In the genomic region with DNA sequence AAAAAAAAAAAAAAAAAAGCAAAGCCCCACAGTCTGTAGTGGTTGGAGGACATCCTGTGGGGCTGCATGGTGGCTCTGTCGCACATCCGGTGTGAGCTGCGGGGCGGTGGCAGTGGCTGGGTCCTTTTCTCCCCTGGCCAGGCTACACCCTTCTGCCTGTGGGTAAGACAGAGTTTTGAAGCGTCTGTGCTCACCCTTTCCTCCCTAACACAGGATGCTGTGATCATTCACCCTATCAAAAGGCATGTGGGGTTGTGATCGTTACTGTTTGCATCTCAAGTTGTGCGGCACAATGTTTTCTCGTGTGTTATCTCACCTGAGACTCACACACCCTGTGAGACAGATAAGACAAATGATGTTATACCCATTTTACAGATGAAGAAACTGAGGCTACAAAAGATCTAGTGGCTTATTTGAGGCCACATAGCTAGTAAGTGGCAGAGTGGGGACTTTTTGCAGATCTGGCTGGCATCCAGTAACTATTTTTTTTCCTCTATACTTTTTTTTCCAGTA, we compare ENCODE assay signal across 9 cellular contexts. TPM values are rescaled to one million over a fixed set of nuclear protein-coding genes. Genes with fewer than 3 reads are reported as not detected.
DNase-seq lines count a peak whose midpoint lies in the region.
"Had no signal": no experiment of that assay in that cellular context is flagged by ENCODE, and none has a peak within 500 bp of the region (broad histone marks: within the 10 kb centered on the region; RNA-seq: fewer than 3 reads in every experiment).

No MANE protein-coding gene starts in this region.

- H3K14ac ChIP-seq in neuronal stem cell (ENCODE audit: low read length): no peak overlapping the region

- H4K8ac ChIP-seq in neuronal stem cell (ENCODE audit: low read depth, low read length): no peak overlapping the region

- H3K23ac ChIP-seq in neuronal stem cell (ENCODE audit: low read depth, low read length, poor library complexity): no peak overlapping the region

- peaks cover 1% of the 10 kb centered on the region for H3K36me3 Mint-ChIP-seq in IgD-negative memory B cell

- H3K18ac ChIP-seq in neuronal stem cell (ENCODE audit: low read length): no peak overlapping the region

- no peaks in the 10 kb centered on the region for H3K36me3 ChIP-seq in neuronal stem cell (replicated peaks in 1 of 2; ENCODE audit: control insufficient read depth in 2 of 2, insufficient read depth in 2 of 2, low read length in 2 of 2)
- H3K36me3 ChIP-seq: thoracic aorta had no signal

- H3K4me3 Mint-ChIP-seq in IgD-negative memory B cell: peak overlapping the region in 3 of 4 donors; percentile 67 to 85 (median 77)

- H3K4me1 Mint-ChIP-seq in IgD-negative memory B cell: peaks cover 51 to 65% (median 57%) of the 10 kb centered on the region in 3 donors

- peaks cover 0 to 3% of the 10 kb centered on the region in 2 donors for H3K4me1 ChIP-seq in neuronal stem cell (ENCODE audit: control insufficient read depth in 2 of 2, insufficient read depth in 1 of 2, low read depth in 1 of 2, low read length in 2 of 2)

- no CpG with 5 or more reads among the region's 8 CpGs for WGBS in neuronal stem cell (ENCODE audit: extremely low coverage in 2 of 2, insufficient read length in 2 of 2, insufficient replicate concordance in 1 of 2), 2 donors

- H2BK12ac ChIP-seq in neuronal stem cell (ENCODE audit: low read length): no peak overlapping the region

- H2BK120ac ChIP-seq in neuronal stem cell (ENCODE audit: low read depth, low read length): no peak overlapping the region

- H3K79me1 ChIP-seq in neuronal stem cell (ENCODE audit: low read depth, low read length): no peaks in the 10 kb centered on the region

- H3K27me3 Mint-ChIP-seq in IgD-negative memory B cell: no peaks in the 10 kb centered on the region

- DNase-seq in stimulated activated CD4-positive, alpha-beta T cell treated with anti-CD3 and anti-CD28 coated beads, Interleukin-1b, Interleukin-23, amount 100 ng/mL, for 48 hours: peak; percentile 78
- DNase-seq in stimulated activated CD4-positive, alpha-beta T cell treated with anti-CD3 and anti-CD28 coated beads, Interleukin-2, amount 100 ng/mL, for 48 hours: no peak
- peak; percentile 77 for DNase-seq in activated gamma-delta T cell treated with anti-CD3 and anti-CD28 coated beads, Interleukin-2, amount 50 U/mL, for 16 hours (ENCODE audit: low read depth)
- DNase-seq in stimulated activated CD8-positive, alpha-beta memory T cell treated with anti-CD3 and anti-CD28 coated beads, Interleukin-7, amount 100 ng/mL, for 4 hours (ENCODE audit: low read depth in 2 of 2): peak; percentile 70 to 74
- DNase-seq in kidney tubule cell (ENCODE audit: low spot score) (no peak), NCI-H82 (lab: John Stamatoyannopoulos, UW) (no peak), neuronal stem cell (ENCODE audit: low spot score) (no peak)

- no peaks in the 10 kb centered on the region for H3K9me3 Mint-ChIP-seq in IgD-negative memory B cell

- no peak overlapping the region for H3K4ac ChIP-seq in neuronal stem cell (ENCODE audit: low read length)

- H2BK5ac ChIP-seq in neuronal stem cell (ENCODE audit: low read length): no peak overlapping the region

- H3K27me3 ChIP-seq in neuronal stem cell (ENCODE audit: control insufficient read depth in 3 of 3, insufficient read depth in 3 of 3, low read depth in 1 of 3, low read length in 3 of 3): no peaks in the 10 kb centered on the region

- H3K4me2 ChIP-seq in neuronal stem cell (ENCODE audit: insufficient read depth, low read length, poor library complexity, severe bottlenecking): no peak overlapping the region

- no peak overlapping the region for H2AK5ac ChIP-seq in neuronal stem cell (ENCODE audit: low read depth, low read length)

- peak overlapping the region; percentile 88 to 98 (median 94) for H3K27ac Mint-ChIP-seq in IgD-negative memory B cell

- H3K27ac ChIP-seq in neuronal stem cell (replicated peaks; ENCODE audit: low read length): no peak overlapping the region

- peaks cover 3% of the 10 kb centered on the region in 2 donors for H3K9me3 ChIP-seq in neuronal stem cell (replicated peaks in 1 of 2; ENCODE audit: control insufficient read depth in 2 of 2, insufficient read depth in 1 of 2, low read depth in 1 of 2, low read length in 2 of 2)
- H3K9me3 ChIP-seq: thoracic aorta had no signal

- H3K4me3 ChIP-seq in neuronal stem cell (ENCODE audit: low read length in 2 of 2): no peak overlapping the region
- H3K4me3 ChIP-seq: thoracic aorta had no signal

- no peak overlapping the region for H2AFZ ChIP-seq in neuronal stem cell (ENCODE audit: low read length)

- H4K91ac ChIP-seq in neuronal stem cell (ENCODE audit: low read depth, low read length, poor library complexity): no peak overlapping the region

- no peak overlapping the region for H3K9ac ChIP-seq in neuronal stem cell (ENCODE audit: low read depth, low read length, poor library complexity)

- H2BK15ac ChIP-seq in neuronal stem cell (ENCODE audit: low read length): no peak overlapping the region

RNA-seq across cellular contexts. Expression of gene IRF1, which starts 17.5 kb away (rescaled TPM):
- 207 TPM for polyA plus RNA-seq in IgD-negative memory B cell
- polyA plus RNA-seq in neuronal stem cell (2013, experiment 1 of 2): 1.4 TPM
- 1.5 TPM for polyA plus RNA-seq in neuronal stem cell (2013, experiment 2 of 2)

Comparison
In these comparisons a context has a peak if more than half of its experiments do, and no peak if none do; other contexts are left out.
1. DNase-seq: peak in stimulated activated CD4-positive, alpha-beta T cell treated with anti-CD3 and anti-CD28 coated beads, Interleukin-1b, Interleukin-23, amount 100 ng/mL, for 48 hours (single experiment), activated gamma-delta T cell treated with anti-CD3 and anti-CD28 coated beads, Interleukin-2, amount 50 U/mL, for 16 hours (single experiment) and stimulated activated CD8-positive, alpha-beta memory T cell treated with anti-CD3 and anti-CD28 coated beads, Interleukin-7, amount 100 ng/mL, for 4 hours (2 of 2); none in stimulated activated CD4-positive, alpha-beta T cell treated with anti-CD3 and anti-CD28 coated beads, Interleukin-2, amount 100 ng/mL, for 48 hours (0 of 2), kidney tubule cell (single experiment), NCI-H82 (single experiment) and neuronal stem cell (single experiment).